In genomic region chr6:99425647-99426453, GRCh38 we compare ENCODE assay signal across 8 cellular contexts. TPM values are rescaled to one million over a fixed set of nuclear protein-coding genes. Genes with fewer than 3 reads are reported as not detected.
DNase-seq lines count a peak whose midpoint lies in the region; ATAC-seq and TF ChIP-seq lines count a peak whose summit lies in the region.

No MANE protein-coding gene starts in this region.

- peak; percentile 88 for DNase-seq in Daoy (ENCODE audit: low read depth)
- DNase-seq in RPMI8226: peak; percentile 84
- DNase-seq in activated effector memory CD4-positive, alpha-beta T cell treated with Interleukin-2 at 50 U/mL for 16 hours: peak; percentile 42
- DNase-seq in foreskin keratinocyte: peak; percentile 73 to 85
- peak; percentile 80 for DNase-seq in neural crest cell (ENCODE audit: low read depth, low spot score)

- H3K4me1 Mint-ChIP-seq in neural crest cell: peaks cover 43% of the 10 kb centered on the region

- H3K36me3 ChIP-seq in KMS-11 (ENCODE audit: insufficient read depth) (no peaks in the 10 kb centered on the region), stomach smooth muscle (ENCODE audit: control insufficient read depth in 2 of 2, insufficient read depth in 2 of 2, low read length in 2 of 2) (peaks cover 0 to 4% of the 10 kb centered on the region in 2 donors)

- H3K4me1 ChIP-seq in KMS-11 (ENCODE audit: low read depth, poor library complexity, severe bottlenecking) (peaks cover 26% of the 10 kb centered on the region), foreskin keratinocyte (no peaks in the 10 kb centered on the region), stomach smooth muscle (ENCODE audit: control insufficient read depth, insufficient read depth, low read length) (peaks cover 21% of the 10 kb centered on the region)

- no peaks in the 10 kb centered on the region for H3K27me3 Mint-ChIP-seq in neural crest cell (ENCODE audit: low read depth)

- H4K20me1 ChIP-seq in KMS-11 (ENCODE audit: insufficient read depth): peaks cover 4% of the 10 kb centered on the region; the same call in 1 of the 2 replicates

- ATAC-seq in GM21825 (IDR thresholded peaks at IDR 0.05; ENCODE audit: unreplicated experiment): peak; percentile 41
- peak; percentile 76 for ATAC-seq in foreskin keratinocyte

- H3K4me3 Mint-ChIP-seq in neural crest cell: peak overlapping the region; percentile 93

- peak overlapping the region; percentile 71 for H3K4me2 ChIP-seq in KMS-11

- H3K9me3 Mint-ChIP-seq in neural crest cell: no peaks in the 10 kb centered on the region

- H3K27me3 ChIP-seq in KMS-11 (ENCODE audit: insufficient read depth, low read depth) (no peaks in the 10 kb centered on the region), foreskin keratinocyte (no peaks in the 10 kb centered on the region), stomach smooth muscle (ENCODE audit: control insufficient read depth in 1 of 2, insufficient read depth in 2 of 2, low read length in 2 of 2) (no peaks in the 10 kb centered on the region)

- peak overlapping the region; percentile 98 for H3K27ac Mint-ChIP-seq in neural crest cell (ENCODE audit: unreplicated experiment)

- H3K4me3 ChIP-seq in KMS-11 (IDR thresholded peaks at IDR 0.05; ENCODE audit: insufficient read depth, low read depth, low read length) (no peak overlapping the region), stomach smooth muscle (ENCODE audit: low read length in 2 of 2) (peak overlapping the region; percentile 98 to 99)

- H3K9ac ChIP-seq in KMS-11: peak overlapping the region; percentile 80
- H3K9ac ChIP-seq in stomach smooth muscle (ENCODE audit: low read length in 2 of 2): peak overlapping the region; percentile 99

- H3K79me2 ChIP-seq in KMS-11 (ENCODE audit: insufficient read depth, low read depth): peaks cover 38% of the 10 kb centered on the region

- peaks cover 5% of the 10 kb centered on the region for H3K36me3 Mint-ChIP-seq in neural crest cell (ENCODE audit: low read depth)

- H3K27ac ChIP-seq in KMS-11 (peak overlapping the region; percentile 90), foreskin keratinocyte (peak overlapping the region; percentile 91), stomach smooth muscle (ENCODE audit: low read length) (peak overlapping the region; percentile 98)

- peak overlapping the region; percentile 75 for H2AFZ ChIP-seq in KMS-11 (ENCODE audit: low read depth)

- H3K9me3 ChIP-seq in stomach smooth muscle (ENCODE audit: control insufficient read depth in 2 of 2, low read length in 2 of 2): no peaks in the 10 kb centered on the region

- TF ChIP-seq CTCF in KMS-11 (conservative IDR thresholded peaks at IDR 0.05; ENCODE audit: low read depth, low read length): no peak; the same call in 1 of the 2 replicates
- peak; percentile 63 for TF ChIP-seq CTCF in foreskin keratinocyte (conservative IDR thresholded peaks at IDR 0.05)
- peak; percentile 57 for TF ChIP-seq CTCF in neural crest cell (conservative IDR thresholded peaks at IDR 0.05)

RNA-seq across cellular contexts. Expression of gene PNISR, which starts 0.7 kb away (rescaled TPM):
- 28.5 and 43.5 TPM in 2 replicates for total RNA-seq in Daoy (2014; rRNA removed; shearing (Covaris generic))
- 43.6 and 43.9 TPM in 2 replicates for total RNA-seq in foreskin keratinocyte
- polyA plus RNA-seq in foreskin keratinocyte: 18.7 and 19.6 TPM in 2 replicates
- total RNA-seq in neural crest cell: 155 and 156 TPM in 2 replicates

RNA-seq across cellular contexts. Expression of gene COQ3, which starts 31.9 kb away (rescaled TPM):
- total RNA-seq in Daoy (2014; rRNA removed; shearing (Covaris generic)): 12.9 and 27.3 TPM in 2 replicates
- total RNA-seq in foreskin keratinocyte: 16.6 and 17.7 TPM in 2 replicates
- polyA plus RNA-seq in foreskin keratinocyte: 20.1 and 25.0 TPM in 2 replicates
- 10.9 and 13.5 TPM in 2 replicates for total RNA-seq in neural crest cell
